ENCODE assay signal across 11 cellular contexts in the genomic region with DNA sequence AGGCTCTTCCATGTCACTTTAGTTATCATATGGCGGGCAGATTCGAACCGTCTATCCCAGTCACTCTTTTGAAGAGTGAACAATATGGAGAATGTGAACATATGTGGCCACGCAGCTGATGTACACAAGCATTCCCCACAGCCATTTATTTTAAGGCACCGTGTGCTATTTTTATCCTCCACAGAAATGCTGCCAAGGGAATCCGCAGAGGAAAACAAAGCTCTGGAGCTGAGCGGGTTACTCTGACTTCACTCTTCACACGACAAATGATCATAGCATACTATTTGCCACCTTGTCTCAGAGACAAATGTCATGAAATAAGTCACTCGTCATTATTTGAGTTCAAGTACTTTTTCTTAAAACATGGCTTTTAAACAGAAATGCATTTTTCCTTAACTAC.
DNase-seq lines count a peak whose midpoint lies in the region; TF ChIP-seq lines count a peak whose summit lies in the region.
"Had no signal": no experiment of that assay in that cellular context is flagged by ENCODE, and none has a peak within 500 bp of the region (broad histone marks: within the 10 kb centered on the region; RNA-seq: fewer than 3 reads in every experiment).

No MANE protein-coding gene starts in this region.

- H3K4me3 ChIP-seq in ascending aorta (peak overlapping the region in 1 of 2 donors; percentile 47), esophagus squamous epithelium (no peak overlapping the region)
- H3K4me3 ChIP-seq: GM12878 had no signal

- intact Hi-C loops in ascending aorta (cut with DNase I) = loop anchor here (1.0 to 2.0 kb wide), 4 partner anchors 43 to 144 kb away; a partner anchor contains a TSS
- intact Hi-C loops in esophagus squamous epithelium (cut with DNase I) = loop anchor here (10.0 kb wide), 1 partner anchor 95 kb away; no protein-coding TSS in a partner anchor

- peaks cover 98% of the 10 kb centered on the region for H3K4me1 Mint-ChIP-seq in nephron progenitor cell
- peaks cover 88% of the 10 kb centered on the region for H3K4me1 Mint-ChIP-seq in type B pancreatic cell (ENCODE audit: unreplicated experiment)
- H3K4me1 Mint-ChIP-seq in T-helper 2 cell treated with Interferon-gamma antibody and Interleukin-4, amounts not matched to agents 5 μg/mL and 100 μg/mL, for 36 hours (ENCODE audit: low read depth) = peaks cover 9% of the 10 kb centered on the region

- TF ChIP-seq CTCF in ascending aorta (IDR thresholded peaks at IDR 0.05) = no peak
- TF ChIP-seq CTCF in esophagus squamous epithelium (IDR thresholded peaks at IDR 0.05) = no peak
- no peak for TF ChIP-seq CTCF in nephron progenitor cell (IDR thresholded peaks at IDR 0.05)
- TF ChIP-seq CTCF in type B pancreatic cell (conservative IDR thresholded peaks at IDR 0.05) = no peak

- peak overlapping the region; percentile 31 for H3K4me3 Mint-ChIP-seq in nephron progenitor cell
- H3K4me3 Mint-ChIP-seq in type B pancreatic cell = peak overlapping the region; percentile 61
- H3K4me3 Mint-ChIP-seq in T-helper 2 cell treated with Interferon-gamma antibody and Interleukin-4, amounts not matched to agents 5 μg/mL and 100 μg/mL, for 36 hours = no peak overlapping the region

- H3K27ac Mint-ChIP-seq in nephron progenitor cell (peak overlapping the region; percentile 100), type B pancreatic cell (peak overlapping the region; percentile 90)
- H3K27ac Mint-ChIP-seq in T-helper 2 cell treated with Interferon-gamma antibody and Interleukin-4, amounts not matched to agents 5 μg/mL and 100 μg/mL, for 36 hours = no peak overlapping the region

- H3K4me1 ChIP-seq in ascending aorta (peaks cover 67 to 91% of the 10 kb centered on the region in 2 donors), esophagus squamous epithelium (peaks cover 57 to 100% (median 92%) of the 10 kb centered on the region in 3 donors)

- H3K36me3 ChIP-seq in ascending aorta (no peaks in the 10 kb centered on the region), esophagus squamous epithelium (no peaks in the 10 kb centered on the region)

- no peaks in the 10 kb centered on the region for H3K27me3 ChIP-seq in ascending aorta
- H3K27me3 ChIP-seq in esophagus squamous epithelium = no peaks in the 10 kb centered on the region

- peaks cover 8% of the 10 kb centered on the region for H3K27me3 Mint-ChIP-seq in nephron progenitor cell (ENCODE audit: low read depth, poor library complexity)
- H3K27me3 Mint-ChIP-seq in type B pancreatic cell = no peaks in the 10 kb centered on the region
- H3K27me3 Mint-ChIP-seq in T-helper 2 cell treated with Interferon-gamma antibody and Interleukin-4, amounts not matched to agents 5 μg/mL and 100 μg/mL, for 36 hours (ENCODE audit: low read depth) = peaks cover 13% of the 10 kb centered on the region

- H3K9me3 Mint-ChIP-seq in nephron progenitor cell (no peaks in the 10 kb centered on the region), type B pancreatic cell (no peaks in the 10 kb centered on the region)
- H3K9me3 Mint-ChIP-seq in T-helper 2 cell treated with Interferon-gamma antibody and Interleukin-4, amounts not matched to agents 5 μg/mL and 100 μg/mL, for 36 hours = no peaks in the 10 kb centered on the region

- H3K36me3 Mint-ChIP-seq in nephron progenitor cell (ENCODE audit: low read depth) (peaks cover 35% of the 10 kb centered on the region), type B pancreatic cell (peaks cover 28% of the 10 kb centered on the region)
- H3K36me3 Mint-ChIP-seq in T-helper 2 cell treated with Interferon-gamma antibody and Interleukin-4, amounts not matched to agents 5 μg/mL and 100 μg/mL, for 36 hours (ENCODE audit: low read depth) = no peaks in the 10 kb centered on the region

- TF ChIP-seq POLR2A in esophagus squamous epithelium (IDR thresholded peaks at IDR 0.05) = no peak

- H3K9me3 ChIP-seq in ascending aorta (no peaks in the 10 kb centered on the region), esophagus squamous epithelium (no peaks in the 10 kb centered on the region)

- 53 to 62% methylated on average over 9 of the region's 9 CpGs for WGBS in esophagus squamous epithelium, 2 donors

- peak overlapping the region; percentile 99 for H3K27ac ChIP-seq in ascending aorta
- peak overlapping the region; percentile 26 to 92 (median 90) for H3K27ac ChIP-seq in esophagus squamous epithelium

- DNase-seq in ascending aorta (ENCODE audit: low spot score in 2 of 2) (peak in 1 of 2 donors; percentile 74), esophagus squamous epithelium (lab: John Stamatoyannopoulos, UW) (no peak), nephron progenitor cell (no peak), type B pancreatic cell (ENCODE audit: extremely low spot score, unreplicated experiment) (no peak), KG1 (lab: John Stamatoyannopoulos, UW) (no peak), hippocampal formation (lab: John Stamatoyannopoulos, UW) (no peak)
- no peak for DNase-seq in T-helper 2 cell treated with Interferon-gamma antibody and Interleukin-4, amounts not matched to agents 5 μg/mL and 100 μg/mL, for 36 hours (ENCODE audit: low spot score)
- DNase-seq: activated gamma-delta T cell; effector CD8-positive, alpha-beta T cell; SIG-M5 had no signal
